8 cellular contexts compared by ENCODE assay signal in genomic region chrX:31225819-31226218, GRCh38.
"Had no signal": no experiment of that assay in that cellular context is flagged by ENCODE, and none has a peak within 500 bp of the region (broad histone marks: within the 10 kb centered on the region; RNA-seq: fewer than 3 reads in every experiment).

No MANE protein-coding gene starts in this region.

- H3K4me2 ChIP-seq: GM23338 had no signal

- H2AFZ ChIP-seq: GM23338 had no signal

- H3K4me3 Mint-ChIP-seq: GM23338, H9, HFFc6 had no signal

- H3K4me3 ChIP-seq: GM23338, HAP-1 had no signal

- H3K4me1 Mint-ChIP-seq: GM23338 had no signal

- H3K9me3 Mint-ChIP-seq: GM23338, HFFc6 had no signal

- H3K27ac Mint-ChIP-seq: GM23338, H9, HFFc6 had no signal

- DNase-seq: GOT3, H7, H9, HCEC 1CT, HFFc6 had no signal

- H3K9me3 ChIP-seq: HAP-1 had no signal

- H3K36me3 ChIP-seq: HAP-1 had no signal

- ATAC-seq: GM23338, HCT116 had no signal
